Comparison of ENCODE assay signal across 8 cellular contexts in the genomic region with DNA sequence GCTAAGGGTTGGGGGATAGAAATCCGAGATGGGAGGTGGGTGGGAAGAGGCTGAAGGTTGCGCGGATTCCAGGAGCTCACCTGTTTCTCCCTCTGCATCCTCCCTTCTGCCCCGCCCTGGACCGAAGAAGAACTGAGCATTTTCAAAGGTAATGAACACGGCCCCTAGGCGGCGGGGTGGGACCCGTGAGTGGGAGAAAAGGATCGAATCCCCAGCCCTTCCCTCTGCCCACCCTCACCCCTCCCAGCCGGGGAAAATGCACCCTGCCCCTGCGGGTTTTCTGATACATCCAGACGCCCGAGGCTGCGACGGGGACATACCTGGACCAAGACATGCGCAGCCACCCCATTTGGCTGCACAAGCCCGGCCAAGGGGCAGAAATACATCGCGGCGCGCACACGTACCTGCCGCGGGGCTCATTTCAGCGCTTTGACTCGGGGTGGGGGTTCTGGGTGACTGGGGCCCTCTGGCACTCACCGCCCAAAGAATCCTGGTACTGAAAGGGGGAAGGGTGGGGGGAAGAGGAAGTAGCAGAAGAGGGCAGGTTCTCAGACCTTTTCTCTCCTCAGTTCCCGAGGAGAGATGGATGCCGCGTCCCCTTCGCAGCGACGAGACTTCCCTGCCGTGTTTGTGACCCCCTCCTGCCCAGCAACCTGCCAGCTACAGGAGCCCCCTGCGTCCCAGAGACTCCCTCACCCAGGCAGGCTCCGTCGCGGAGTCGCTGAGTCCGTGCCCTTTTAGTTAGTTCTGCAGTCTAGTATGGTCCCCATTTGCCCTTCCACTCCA. TPM values are rescaled to one million over a fixed set of nuclear protein-coding genes. Genes with fewer than 3 reads are reported as not detected.
A peak's percentile ranks its signal among the peaks of the same experiment; 100 is the strongest.
DNase-seq lines count a peak whose midpoint lies in the region; ATAC-seq, FAIRE-seq and TF ChIP-seq lines count a peak whose summit lies in the region.

No MANE protein-coding gene starts in this region.

- in situ Hi-C loops in astrocyte of the spinal cord (cut with HindIII; ENCODE audit: low sequenced_read_pairs) (no loop called here), HepG2 (cut with HindIII; ENCODE audit: extremely low pct_ligation_motif_present, low pct_unique_long_range_greater_than_20kb) (no loop called here)

- intact Hi-C loops in HepG2 (cut with micrococcal nuclease; ENCODE audit: unreplicated experiment) = loop anchor here (2.0 to 10.0 kb wide), 3 partner anchors 17 to 73 kb away; a partner anchor contains a TSS

- no peaks in the 10 kb centered on the region for H3K9me3 ChIP-seq in HepG2 (ENCODE audit: low read length)
- H3K9me3 ChIP-seq in stomach smooth muscle (ENCODE audit: control insufficient read depth in 2 of 2, low read length in 2 of 2) = no peaks in the 10 kb centered on the region

- 13% methylated on average over 31 of the region's 41 CpGs for WGBS in HepG2 (ENCODE audit: low lambda C conversion rate)

- ATAC-seq in GM21825 (IDR thresholded peaks at IDR 0.05; ENCODE audit: unreplicated experiment) (peak; percentile 16), HepG2 (peak; percentile 34)

- no TSS peak for BruUV-seq in HepG2 (replicated peaks; lab: Mats Ljungman, UMichigan)

- peak overlapping the region; percentile 100 for H3K4me2 ChIP-seq in HepG2 (ENCODE audit: low read depth, low read length)

- H3K9ac ChIP-seq in HepG2 (ENCODE audit: insufficient read depth, low read depth, low read length) (peak overlapping the region; percentile 59), stomach smooth muscle (ENCODE audit: low read length in 2 of 2) (no peak overlapping the region)

- H3K36me3 ChIP-seq in HepG2 (replicated peaks in 1 of 2; ENCODE audit: control insufficient read depth in 1 of 2, insufficient read depth in 2 of 2, low read length in 2 of 2) = no peaks in the 10 kb centered on the region
- H3K36me3 ChIP-seq in stomach smooth muscle (ENCODE audit: control insufficient read depth in 2 of 2, insufficient read depth in 2 of 2, low read length in 2 of 2) = no peaks in the 10 kb centered on the region

- H3K4me3 ChIP-seq in astrocyte of the spinal cord (ENCODE audit: low read depth, low read length) = peak overlapping the region; percentile 59
- H3K4me3 ChIP-seq in HepG2 (replicated peaks in 1 of 3; ENCODE audit: insufficient read depth in 1 of 3, low read depth in 2 of 3, low read length in 3 of 3) = peak overlapping the region; percentile 70 to 86 (median 78)
- peak overlapping the region; percentile 71 to 75 for H3K4me3 ChIP-seq in stomach smooth muscle (ENCODE audit: low read length in 2 of 2)

- no peak for TF ChIP-seq EP300 in HepG2 (IDR thresholded peaks at IDR 0.05; ENCODE audit: low read depth in 2 of 2, low read length in 2 of 2)
- no peak for TF ChIP-seq EP300 in HepG2 (CRISPR knock-in tag; IDR thresholded peaks at IDR 0.05; ENCODE audit: borderline replicate concordance)

- no peak for TF ChIP-seq RAD21 in HepG2 (CRISPR knock-in tag; IDR thresholded peaks at IDR 0.05)

- peak overlapping the region; percentile 51 for H3K27ac ChIP-seq in HepG2 (ENCODE audit: extremely low read length, insufficient read depth, low read length)
- H3K27ac ChIP-seq in stomach smooth muscle (ENCODE audit: low read length) = no peak overlapping the region

- TF ChIP-seq CTCF in GM10266 (IDR thresholded peaks at IDR 0.05; ENCODE audit: control insufficient read depth, insufficient read depth, low read depth, missing control alignments) (peak; percentile 50), astrocyte of the spinal cord (IDR thresholded peaks at IDR 0.05; ENCODE audit: low read depth, low read length) (peak; percentile 25), HepG2 (CRISPR knock-in tag; IDR thresholded peaks at IDR 0.05) (peak; percentile 45)

- CTCF ChIA-PET in HepG2 (lab: Yijun Ruan, JAX; ENCODE audit: low intra/inter-chr PET ratio, low total read pairs) = interaction anchor here (0.7 to 2.3 kb wide), 4 partner anchors 17 to 91 kb away, joined by 3 to 8 read pairs (median 3); a partner anchor contains a TSS

- POLR2A ChIA-PET in HepG2 (lab: Yijun Ruan, JAX) = interaction anchor here (0.6 to 4.7 kb wide), 17 partner anchors 8 to 1142 kb away, joined by 3 to 48 read pairs (median 5); a partner anchor contains a TSS

- H3K27me3 ChIP-seq in HepG2 (ENCODE audit: control insufficient read depth in 1 of 2, insufficient read depth in 2 of 2, low read length in 2 of 2) (peaks cover 0 to 71% of the 10 kb centered on the region in 2 experiments; a peak in 3 of 5 replicates), stomach smooth muscle (ENCODE audit: control insufficient read depth in 1 of 2, insufficient read depth in 2 of 2, low read length in 2 of 2) (peaks cover 69 to 76% of the 10 kb centered on the region in 2 donors)

- FAIRE-seq in HepG2 (lab: Jason Lieb, UNC) = no peak

- no peak for TF ChIP-seq POLR2A in HepG2 (IDR thresholded peaks at IDR 0.05; ENCODE audit: insufficient read depth in 1 of 2, low read depth in 2 of 2, low read length in 2 of 2)

- H3K79me2 ChIP-seq in HepG2 (ENCODE audit: insufficient read depth, low read length) = no peaks in the 10 kb centered on the region

- no peaks in the 10 kb centered on the region for H4K20me1 ChIP-seq in HepG2 (ENCODE audit: insufficient read depth, low read length)

- H2AFZ ChIP-seq in HepG2 (ENCODE audit: low read length) = peak overlapping the region; percentile 80

- DNase-seq in GM10266 (ENCODE audit: extremely low spot score) (peak; percentile 79), NCI-H146 treated with DMSO at 0.1 percent for 48 hours (lab: John Stamatoyannopoulos, UW; ENCODE audit: unreplicated experiment) (peak; percentile 10), astrocyte of the spinal cord (ENCODE audit: low read depth, low spot score) (no peak), HepG2 (ENCODE audit: low spot score) (no peak), NCI-H82 treated with DMSO at 0.1 percent for 48 hours (lab: John Stamatoyannopoulos, UW; ENCODE audit: unreplicated experiment) (no peak), AG08396 (ENCODE audit: low spot score) (no peak)

- H3K4me1 ChIP-seq in HepG2 (ENCODE audit: insufficient read depth, low read length) (peaks cover 38% of the 10 kb centered on the region), stomach smooth muscle (ENCODE audit: control insufficient read depth, insufficient read depth, low read length) (peaks cover 20% of the 10 kb centered on the region)

RNA-seq across cellular contexts. Expression of a gene that starts 6.0 kb away (rescaled TPM):
- total RNA-seq in HepG2 (2016; rRNA removed; fragmentation: Illumina TruSeq; extraction: Trizol) = 0.46 and 0.80 TPM in 2 replicates
- total RNA-seq in HepG2 (2016; cell fraction: cytosol; rRNA removed; fragmentation: Illumina TruSeq; extraction: Trizol; ENCODE audit: low read depth) = 0.44 and 0.71 TPM in 2 replicates
- total RNA-seq in HepG2 (2016; cell fraction: insoluble cytoplasmic fraction; rRNA removed; fragmentation: Illumina TruSeq; extraction: Trizol) = 0.16 and 0.37 TPM in 2 replicates
- 0.49 and 0.62 TPM in 2 replicates for total RNA-seq in HepG2 (2016; cell fraction: membrane; rRNA removed; fragmentation: Illumina TruSeq; extraction: Trizol)
- total RNA-seq in HepG2 (2016; cell fraction: nucleus; rRNA removed; fragmentation: Illumina TruSeq; extraction: Trizol) = 0.66 and 0.68 TPM in 2 replicates
- 2.7 and 3.5 TPM in 2 replicates for polyA plus RNA-seq in HepG2 (2011; rRNA removed)
- 2.0 and 3.1 TPM in 2 replicates for polyA plus RNA-seq in HepG2 (2011; cell fraction: cytosol; rRNA removed)
- 3.6 and 3.8 TPM in 2 replicates for polyA plus RNA-seq in HepG2 (2011; cell fraction: nucleus; rRNA removed)
- 0.79 and 1.0 TPM in 2 replicates for polyA plus RNA-seq in HepG2 (2012)
- 0.61 and 0.80 TPM in 2 replicates for polyA plus RNA-seq in HepG2 (2016; cell fraction: cytosol; fragmentation: Illumina TruSeq; extraction: Trizol; ENCODE audit: low read depth)
- polyA plus RNA-seq in HepG2 (2016; cell fraction: insoluble cytoplasmic fraction; fragmentation: Illumina TruSeq; extraction: Trizol; ENCODE audit: low read depth) = 0.58 TPM in 1 of 2 replicates, not detected in the other
- 0.61 and 0.72 TPM in 2 replicates for polyA plus RNA-seq in HepG2 (2016; cell fraction: membrane; fragmentation: Illumina TruSeq; extraction: Trizol; ENCODE audit: low read depth)
- 0.99 and 1.3 TPM in 2 replicates for polyA plus RNA-seq in HepG2 (2016; cell fraction: nucleus; fragmentation: Illumina TruSeq; extraction: Trizol; ENCODE audit: insufficient read depth, low read depth)
- 2.1 TPM in 1 of 2 replicates, not detected in the other for polyA minus RNA-seq in HepG2 (2011; rRNA and poly(A)+ RNA removed; ENCODE audit: low replicate concordance)
- 0.49 TPM in 1 of 2 replicates, not detected in the other for polyA minus RNA-seq in HepG2 (2011; cell fraction: cytosol; rRNA and poly(A)+ RNA removed)
- 0.39 TPM in 1 of 2 replicates, not detected in the other for polyA minus RNA-seq in HepG2 (2011; cell fraction: nucleus; rRNA and poly(A)+ RNA removed)

RNA-seq across cellular contexts. Expression of a gene that starts 6.3 kb away (rescaled TPM):
- 0.18 TPM in 1 of 2 replicates, not detected in the other for total RNA-seq in HepG2 (2016; rRNA removed; fragmentation: Illumina TruSeq; extraction: Trizol)
- total RNA-seq in HepG2 (2016; cell fraction: cytosol; rRNA removed; fragmentation: Illumina TruSeq; extraction: Trizol; ENCODE audit: low read depth) = not detected in 2 replicates
- total RNA-seq in HepG2 (2016; cell fraction: insoluble cytoplasmic fraction; rRNA removed; fragmentation: Illumina TruSeq; extraction: Trizol) = 0.19 TPM in 1 of 2 replicates, not detected in the other
- total RNA-seq in HepG2 (2016; cell fraction: membrane; rRNA removed; fragmentation: Illumina TruSeq; extraction: Trizol) = not detected in 2 replicates
- total RNA-seq in HepG2 (2016; cell fraction: nucleus; rRNA removed; fragmentation: Illumina TruSeq; extraction: Trizol) = 0.34 and 0.47 TPM in 2 replicates
- polyA plus RNA-seq in HepG2 (2011; rRNA removed) = 0.12 and 0.22 TPM in 2 replicates
- polyA plus RNA-seq in HepG2 (2011; cell fraction: cytosol; rRNA removed) = 0.14 and 0.28 TPM in 2 replicates
- polyA plus RNA-seq in HepG2 (2011; cell fraction: nucleus; rRNA removed) = 0.97 and 1.5 TPM in 2 replicates
- 0.17 and 0.63 TPM in 2 replicates for polyA plus RNA-seq in HepG2 (2012)
- polyA plus RNA-seq in HepG2 (2016; cell fraction: cytosol; fragmentation: Illumina TruSeq; extraction: Trizol; ENCODE audit: low read depth) = 0.25 and 0.49 TPM in 2 replicates
- 0.46 and 0.95 TPM in 2 replicates for polyA plus RNA-seq in HepG2 (2016; cell fraction: insoluble cytoplasmic fraction; fragmentation: Illumina TruSeq; extraction: Trizol; ENCODE audit: low read depth)
- 0.40 and 0.63 TPM in 2 replicates for polyA plus RNA-seq in HepG2 (2016; cell fraction: membrane; fragmentation: Illumina TruSeq; extraction: Trizol; ENCODE audit: low read depth)
- 0.44 and 0.90 TPM in 2 replicates for polyA plus RNA-seq in HepG2 (2016; cell fraction: nucleus; fragmentation: Illumina TruSeq; extraction: Trizol; ENCODE audit: insufficient read depth, low read depth)
- polyA minus RNA-seq in HepG2 (2011; rRNA and poly(A)+ RNA removed; ENCODE audit: low replicate concordance) = 0.98 and 1.9 TPM in 2 replicates
- polyA minus RNA-seq in HepG2 (2011; cell fraction: cytosol; rRNA and poly(A)+ RNA removed) = not detected in 2 replicates
- polyA minus RNA-seq in HepG2 (2011; cell fraction: nucleus; rRNA and poly(A)+ RNA removed) = not detected in 2 replicates

RNA-seq across cellular contexts. Expression of a gene that starts 16.1 kb away (rescaled TPM):
- total RNA-seq in HepG2 (2016; rRNA removed; fragmentation: Illumina TruSeq; extraction: Trizol) = 0.48 and 1.2 TPM in 2 replicates
- 0.44 and 0.51 TPM in 2 replicates for total RNA-seq in HepG2 (2016; cell fraction: cytosol; rRNA removed; fragmentation: Illumina TruSeq; extraction: Trizol; ENCODE audit: low read depth)
- 0.33 and 1.5 TPM in 2 replicates for total RNA-seq in HepG2 (2016; cell fraction: insoluble cytoplasmic fraction; rRNA removed; fragmentation: Illumina TruSeq; extraction: Trizol)
- total RNA-seq in HepG2 (2016; cell fraction: membrane; rRNA removed; fragmentation: Illumina TruSeq; extraction: Trizol) = 0.65 and 0.80 TPM in 2 replicates
- total RNA-seq in HepG2 (2016; cell fraction: nucleus; rRNA removed; fragmentation: Illumina TruSeq; extraction: Trizol) = 1.5 and 1.9 TPM in 2 replicates
- polyA plus RNA-seq in HepG2 (2011; rRNA removed) = 6.3 and 6.8 TPM in 2 replicates
- polyA plus RNA-seq in HepG2 (2011; cell fraction: cytosol; rRNA removed) = 2.8 and 4.8 TPM in 2 replicates
- 5.1 and 7.8 TPM in 2 replicates for polyA plus RNA-seq in HepG2 (2011; cell fraction: nucleus; rRNA removed)
- polyA plus RNA-seq in HepG2 (2012) = 0.59 and 0.89 TPM in 2 replicates
- 0.98 and 1.0 TPM in 2 replicates for polyA plus RNA-seq in HepG2 (2016; cell fraction: cytosol; fragmentation: Illumina TruSeq; extraction: Trizol; ENCODE audit: low read depth)
- 0.95 and 1.4 TPM in 2 replicates for polyA plus RNA-seq in HepG2 (2016; cell fraction: insoluble cytoplasmic fraction; fragmentation: Illumina TruSeq; extraction: Trizol; ENCODE audit: low read depth)
- 0.85 and 1.4 TPM in 2 replicates for polyA plus RNA-seq in HepG2 (2016; cell fraction: membrane; fragmentation: Illumina TruSeq; extraction: Trizol; ENCODE audit: low read depth)
- 2.5 and 3.0 TPM in 2 replicates for polyA plus RNA-seq in HepG2 (2016; cell fraction: nucleus; fragmentation: Illumina TruSeq; extraction: Trizol; ENCODE audit: insufficient read depth, low read depth)
- 3.0 and 4.4 TPM in 2 replicates for polyA minus RNA-seq in HepG2 (2011; rRNA and poly(A)+ RNA removed; ENCODE audit: low replicate concordance)
- 1.8 and 2.2 TPM in 2 replicates for polyA minus RNA-seq in HepG2 (2011; cell fraction: cytosol; rRNA and poly(A)+ RNA removed)
- polyA minus RNA-seq in HepG2 (2011; cell fraction: nucleus; rRNA and poly(A)+ RNA removed) = 1.9 and 3.0 TPM in 2 replicates

RNA-seq across cellular contexts. Expression of a gene that starts 54.2 kb away (rescaled TPM):
- total RNA-seq in HepG2 (2016; rRNA removed; fragmentation: Illumina TruSeq; extraction: Trizol) = 6.8 and 10.1 TPM in 2 replicates
- total RNA-seq in HepG2 (2016; cell fraction: cytosol; rRNA removed; fragmentation: Illumina TruSeq; extraction: Trizol; ENCODE audit: low read depth) = 2.0 and 2.6 TPM in 2 replicates
- total RNA-seq in HepG2 (2016; cell fraction: insoluble cytoplasmic fraction; rRNA removed; fragmentation: Illumina TruSeq; extraction: Trizol) = 5.6 and 10.3 TPM in 2 replicates
- total RNA-seq in HepG2 (2016; cell fraction: membrane; rRNA removed; fragmentation: Illumina TruSeq; extraction: Trizol) = 4.5 and 5.1 TPM in 2 replicates
- 15.8 and 18.9 TPM in 2 replicates for total RNA-seq in HepG2 (2016; cell fraction: nucleus; rRNA removed; fragmentation: Illumina TruSeq; extraction: Trizol)
- 7.5 and 8.7 TPM in 2 replicates for polyA plus RNA-seq in HepG2 (2011; rRNA removed)
- 2.1 and 2.7 TPM in 2 replicates for polyA plus RNA-seq in HepG2 (2011; cell fraction: cytosol; rRNA removed)
- polyA plus RNA-seq in HepG2 (2011; cell fraction: nucleus; rRNA removed) = 19.4 and 25.6 TPM in 2 replicates
- polyA plus RNA-seq in HepG2 (2012) = 6.6 and 7.1 TPM in 2 replicates
- 1.8 and 2.2 TPM in 2 replicates for polyA plus RNA-seq in HepG2 (2016; cell fraction: cytosol; fragmentation: Illumina TruSeq; extraction: Trizol; ENCODE audit: low read depth)
- polyA plus RNA-seq in HepG2 (2016; cell fraction: insoluble cytoplasmic fraction; fragmentation: Illumina TruSeq; extraction: Trizol; ENCODE audit: low read depth) = 7.1 and 7.6 TPM in 2 replicates
- 3.7 and 3.8 TPM in 2 replicates for polyA plus RNA-seq in HepG2 (2016; cell fraction: membrane; fragmentation: Illumina TruSeq; extraction: Trizol; ENCODE audit: low read depth)
- polyA plus RNA-seq in HepG2 (2016; cell fraction: nucleus; fragmentation: Illumina TruSeq; extraction: Trizol; ENCODE audit: insufficient read depth, low read depth) = 45.5 and 49.8 TPM in 2 replicates
- polyA minus RNA-seq in HepG2 (2011; rRNA and poly(A)+ RNA removed; ENCODE audit: low replicate concordance) = 1.6 and 4.0 TPM in 2 replicates
- polyA minus RNA-seq in HepG2 (2011; cell fraction: cytosol; rRNA and poly(A)+ RNA removed) = 2.7 and 4.0 TPM in 2 replicates
- 14.8 and 19.6 TPM in 2 replicates for polyA minus RNA-seq in HepG2 (2011; cell fraction: nucleus; rRNA and poly(A)+ RNA removed)

Comparison
In these comparisons a context has a peak if more than half of its experiments do, and no peak if none do; other contexts are left out.
1. DNase-seq: peak in GM10266 (single experiment) and NCI-H146 treated with DMSO at 0.1 percent for 48 hours (single experiment); none in astrocyte of the spinal cord (single experiment), HepG2 (single experiment), NCI-H82 treated with DMSO at 0.1 percent for 48 hours (single experiment) and AG08396 (single experiment).
2. Peak in every context shown above with its lines, with median percentiles within 50 percentile points of each other: CTCF ChIP-seq and H3K4me3 ChIP-seq.